11 cellular contexts compared by ENCODE assay signal in the genomic region with DNA sequence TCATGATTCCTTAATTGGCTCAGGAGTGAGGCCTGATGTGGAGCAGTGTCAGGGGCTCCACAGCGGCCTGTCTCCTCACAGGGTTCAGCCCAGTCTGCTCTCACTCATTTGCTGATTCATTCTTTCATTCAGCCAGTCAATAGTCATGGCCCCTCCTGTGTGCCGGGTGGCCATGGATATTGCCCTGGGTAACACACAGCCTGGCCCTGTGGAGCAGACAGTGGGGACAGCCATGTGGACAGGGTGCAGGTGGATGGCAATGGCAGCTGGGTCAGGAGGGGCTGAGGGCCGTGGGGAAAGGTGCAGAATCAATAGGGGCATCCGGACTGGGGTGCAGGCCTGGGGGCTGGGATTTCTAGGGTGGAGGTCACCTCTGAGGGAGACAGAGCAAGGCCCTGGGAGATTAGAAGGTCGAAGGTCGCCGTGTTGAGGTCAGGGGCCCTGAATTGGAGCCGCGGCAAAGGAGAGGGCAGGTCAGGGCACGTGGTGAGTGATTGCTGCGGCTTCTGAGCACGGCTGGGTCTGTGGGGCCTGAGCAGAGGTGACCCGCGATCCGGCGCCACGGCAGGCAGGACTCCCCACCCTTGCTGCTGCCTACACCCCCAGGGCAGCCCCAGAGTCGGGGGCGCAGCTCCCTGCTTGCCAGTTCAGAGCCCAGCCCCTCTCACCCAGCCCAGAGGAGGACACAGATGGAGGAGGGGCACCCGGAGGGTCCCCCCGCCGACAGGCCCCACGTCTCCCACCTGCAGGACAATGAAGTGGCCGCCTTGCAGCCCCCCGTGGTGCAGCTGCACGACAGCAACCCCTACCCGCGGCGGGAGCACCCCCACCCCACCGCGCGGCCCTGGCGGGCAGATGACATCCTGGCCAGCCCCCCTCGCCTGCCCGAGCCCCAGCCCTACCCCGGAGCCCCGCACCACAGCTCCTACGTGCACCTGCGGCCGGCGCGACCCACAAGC. TPM values are rescaled to one million over a fixed set of nuclear protein-coding genes. Genes with fewer than 3 reads are reported as not detected.
DNase-seq lines count a peak whose midpoint lies in the region; ATAC-seq and TF ChIP-seq lines count a peak whose summit lies in the region.
"Had no signal": no experiment of that assay in that cellular context is flagged by ENCODE, and none has a peak within 500 bp of the region (broad histone marks: within the 10 kb centered on the region; RNA-seq: fewer than 3 reads in every experiment).

No MANE protein-coding gene starts in this region.

- H4K91ac ChIP-seq in H9 (ENCODE audit: insufficient read length, low read depth, low read length): no peak overlapping the region

- TF ChIP-seq EP300 in ovary (IDR thresholded peaks at IDR 0.05): no peak

- H4K8ac ChIP-seq in H9 (replicated peaks; ENCODE audit: insufficient read length, low read depth, low read length): no peak overlapping the region

- no peaks in the 10 kb centered on the region for H3K79me1 ChIP-seq in H9 (ENCODE audit: insufficient read depth, low read depth, low read length, poor library complexity, severe bottlenecking)

- H3K4ac ChIP-seq in H9 (ENCODE audit: low read depth, low read length): no peak overlapping the region

- peaks cover 7% of the 10 kb centered on the region; the same call in 1 of the 2 replicates for H3K27me3 Mint-ChIP-seq in H9 (ENCODE audit: low read depth)
- H3K27me3 Mint-ChIP-seq: CD8-positive, alpha-beta memory T cell had no signal

- no peak overlapping the region for H3K9ac ChIP-seq in H9 (ENCODE audit: extremely low read depth, insufficient read length, low read length)

- H3K23ac ChIP-seq in H9 (ENCODE audit: insufficient read length, low read depth, low read length): no peak overlapping the region

- no peak for DNase-seq in H9
- peak; percentile 26 for DNase-seq in NCI-H69 (lab: John Stamatoyannopoulos, UW)
- DNase-seq in cardiac muscle cell (ENCODE audit: low read depth in 1 of 2, low spot score in 1 of 2): no peak
- DNase-seq in ovary: peak; percentile 9 to 39 (median 27)
- DNase-seq in LoVo (ENCODE audit: low spot score): no peak
- DNase-seq in NCI-H1694 (lab: John Stamatoyannopoulos, UW): no peak
- DNase-seq: amygdala, PC-9 had no signal

- peaks cover 0 to 37% (median 27%) of the 10 kb centered on the region in 3 experiments; a peak in 6 of 7 replicates for H3K36me3 Mint-ChIP-seq in H9 (ENCODE audit: insufficient read depth in 1 of 3, low read depth in 3 of 3)

- no peak overlapping the region for H3K56ac ChIP-seq in H9 (ENCODE audit: insufficient read length, low read depth, low read length)

- H3K4me3 ChIP-seq in cardiac muscle cell (no peak overlapping the region), ovary (no peak overlapping the region)
- H3K4me3 ChIP-seq: PC-9 had no signal

- H3K27ac ChIP-seq in H9 (ENCODE audit: insufficient read length, low read depth, low read length) (no peak overlapping the region), cardiac muscle cell (peak overlapping the region; percentile 15), ovary (no peak overlapping the region)
- H3K27ac ChIP-seq: PC-9 had no signal

- H3K14ac ChIP-seq in H9 (ENCODE audit: insufficient read depth, low read length): no peak overlapping the region

- H2BK5ac ChIP-seq in H9 (ENCODE audit: insufficient read length, low read length): no peak overlapping the region

- no peaks in the 10 kb centered on the region for H3K23me2 ChIP-seq in H9 (ENCODE audit: insufficient read length, low read depth, low read length, poor library complexity, severe bottlenecking)

- H3K27ac Mint-ChIP-seq in H9: peak overlapping the region in 2 of 3 experiments; percentile 76 to 92; a peak in 3 of 7 replicates
- H3K27ac Mint-ChIP-seq: dendritic cell treated with granulocyte-macrophage colony-stimulating factor and Interleukin-4, amounts not matched to agents 40 ng/mL and 50 ng/mL, for 4 days had no signal

- no peak for TF ChIP-seq CTCF in H9 (conservative IDR thresholded peaks at IDR 0.05)
- TF ChIP-seq CTCF in cardiac muscle cell (IDR thresholded peaks at IDR 0.05; ENCODE audit: low read depth, low read length): no peak
- no peak for TF ChIP-seq CTCF in ovary (IDR thresholded peaks at IDR 0.05)

- H3K9me3 Mint-ChIP-seq in H9: no peaks in the 10 kb centered on the region; a peak in 1 of 5 replicates
- H3K9me3 Mint-ChIP-seq: CD8-positive, alpha-beta memory T cell; dendritic cell treated with granulocyte-macrophage colony-stimulating factor and Interleukin-4, amounts not matched to agents 40 ng/mL and 50 ng/mL, for 4 days had no signal

- H3K4me3 Mint-ChIP-seq in H9: no peak overlapping the region; a peak in 1 of 5 replicates
- H3K4me3 Mint-ChIP-seq: CD8-positive, alpha-beta memory T cell; dendritic cell treated with granulocyte-macrophage colony-stimulating factor and Interleukin-4, amounts not matched to agents 40 ng/mL and 50 ng/mL, for 4 days had no signal

- no peak overlapping the region for H2BK15ac ChIP-seq in H9 (ENCODE audit: low read depth, low read length)

- H3K4me1 ChIP-seq in H9 (ENCODE audit: insufficient read depth, low read length): no peaks in the 10 kb centered on the region
- H3K4me1 ChIP-seq in cardiac muscle cell (ENCODE audit: low read depth): no peaks in the 10 kb centered on the region
- no peaks in the 10 kb centered on the region for H3K4me1 ChIP-seq in ovary (ENCODE audit: insufficient read depth)

- no peak overlapping the region for H3K4me2 ChIP-seq in H9 (ENCODE audit: insufficient read depth, insufficient read length, low read length)
- H3K4me2 ChIP-seq: PC-9 had no signal

- H3K79me2 ChIP-seq in H9 (ENCODE audit: insufficient read depth, low read length): no peaks in the 10 kb centered on the region

- no CpG with 5 or more reads among the region's 42 CpGs for WGBS in H9 (ENCODE audit: extremely low coverage, insufficient read length, low lambda C conversion rate)
- 77 to 84% (median 83%) methylated on average over 37 to 42 of the region's 42 CpGs for WGBS in ovary, 3 donors

- H4K20me1 ChIP-seq in H9 (ENCODE audit: control insufficient read depth, insufficient read depth, insufficient read length): no peaks in the 10 kb centered on the region

- no peak overlapping the region for H2BK20ac ChIP-seq in H9 (ENCODE audit: low read depth, low read length, poor library complexity, severe bottlenecking)

- no peak for ATAC-seq in GM18909 (IDR thresholded peaks at IDR 0.05; ENCODE audit: poor library complexity, unreplicated experiment)

- intact Hi-C loops in ovary (cut with DNase I): no loop called here

- H3K36me3 ChIP-seq in cardiac muscle cell (peaks cover 32% of the 10 kb centered on the region), ovary (no peaks in the 10 kb centered on the region)

- no peak overlapping the region for H3K18ac ChIP-seq in H9 (ENCODE audit: insufficient read length, low read depth, low read length)

- H3T11ph ChIP-seq in H9 (ENCODE audit: low read length): no peak overlapping the region

- no peak overlapping the region for H2AK5ac ChIP-seq in H9 (ENCODE audit: insufficient read length, low read length)

- H3K27me3 ChIP-seq in H9 (ENCODE audit: insufficient read depth, low read length): no peaks in the 10 kb centered on the region
- no peaks in the 10 kb centered on the region for H3K27me3 ChIP-seq in cardiac muscle cell
- H3K27me3 ChIP-seq in ovary: no peaks in the 10 kb centered on the region

- H3K9me3 ChIP-seq in H9 (ENCODE audit: control insufficient read depth, low read depth, low read length): no peaks in the 10 kb centered on the region
- no peaks in the 10 kb centered on the region for H3K9me3 ChIP-seq in cardiac muscle cell (ENCODE audit: low read depth)
- no peaks in the 10 kb centered on the region for H3K9me3 ChIP-seq in ovary

- H2BK120ac ChIP-seq in H9 (ENCODE audit: low read depth, low read length, poor library complexity, severe bottlenecking): no peak overlapping the region

- H3K4me1 Mint-ChIP-seq in H9: peaks cover 0 to 4% of the 10 kb centered on the region in 2 experiments; a peak in 1 of 4 replicates

- no peak for TF ChIP-seq POLR2A in ovary (IDR thresholded peaks at IDR 0.05)

- no peak overlapping the region for H4K5ac ChIP-seq in H9 (ENCODE audit: insufficient read length, low read depth, low read length)

- H2AFZ ChIP-seq in H9 (ENCODE audit: low read length): no peak overlapping the region
- H2AFZ ChIP-seq: PC-9 had no signal

- H2BK12ac ChIP-seq in H9 (ENCODE audit: insufficient read length, low read depth, low read length): no peak overlapping the region

RNA-seq across cellular contexts. Expression of a gene that starts 33.4 kb away (rescaled TPM):
- total RNA-seq in H9 (2021) (31.4 and 32.4 TPM in 2 replicates), cardiac muscle cell (19.5 and 25.4 TPM in 2 replicates), ovary (10 to 100 TPM in 4 of 7 donors, 1 to 10 TPM in 3; 2.4 to 18.2 (median 10.1) TPM)
- polyA plus RNA-seq in cardiac muscle cell (35.1 and 50.3 TPM in 2 replicates), ovary (1 to 10 TPM in 1 of 2 donors, under 1 TPM in 1; 0.88 to 6.9 TPM)

Comparison
In these comparisons a context has a peak if more than half of its experiments do, and no peak if none do; other contexts are left out.
1. DNase-seq: peak in NCI-H69 (single experiment) and ovary (5 of 5); none in H9 (single experiment), cardiac muscle cell (0 of 2), LoVo (single experiment) and NCI-H1694 (single experiment).